Comparison of ENCODE assay signal across 11 cellular contexts in genomic region chr19:7250951-7251350, GRCh38.
"Had no signal": no experiment of that assay in that cellular context is flagged by ENCODE, and none has a peak within 500 bp of the region (broad histone marks: within the 10 kb centered on the region; RNA-seq: fewer than 3 reads in every experiment).

No MANE protein-coding gene starts in this region.

- H3K9me3 ChIP-seq: right lobe of liver, suprapubic skin had no signal

- DNase-seq: activated naive CD4-positive, alpha-beta T cell; activated T-cell treated with anti-CD3 and anti-CD28 coated beads for 4 hours; foreskin melanocyte; head of caudate nucleus; psoas muscle; right lobe of liver; T-helper 1 cell; T1000 had no signal

- H3K27ac ChIP-seq: psoas muscle, right lobe of liver, suprapubic skin had no signal

- H3K36me3 ChIP-seq: right lobe of liver, suprapubic skin had no signal

- ATAC-seq: activated CD4-positive, CD25-positive, alpha-beta regulatory T cell treated with anti-CD3 and anti-CD28 coated beads, Interleukin-2, amount 50 U/mL, for 24 hours; esophagus mucosa had no signal

- H3K27me3 ChIP-seq: right lobe of liver, suprapubic skin had no signal

- H3K4me3 ChIP-seq: psoas muscle, right lobe of liver, suprapubic skin had no signal
